ENCODE assay signal across 1 cellular context in the genomic region with DNA sequence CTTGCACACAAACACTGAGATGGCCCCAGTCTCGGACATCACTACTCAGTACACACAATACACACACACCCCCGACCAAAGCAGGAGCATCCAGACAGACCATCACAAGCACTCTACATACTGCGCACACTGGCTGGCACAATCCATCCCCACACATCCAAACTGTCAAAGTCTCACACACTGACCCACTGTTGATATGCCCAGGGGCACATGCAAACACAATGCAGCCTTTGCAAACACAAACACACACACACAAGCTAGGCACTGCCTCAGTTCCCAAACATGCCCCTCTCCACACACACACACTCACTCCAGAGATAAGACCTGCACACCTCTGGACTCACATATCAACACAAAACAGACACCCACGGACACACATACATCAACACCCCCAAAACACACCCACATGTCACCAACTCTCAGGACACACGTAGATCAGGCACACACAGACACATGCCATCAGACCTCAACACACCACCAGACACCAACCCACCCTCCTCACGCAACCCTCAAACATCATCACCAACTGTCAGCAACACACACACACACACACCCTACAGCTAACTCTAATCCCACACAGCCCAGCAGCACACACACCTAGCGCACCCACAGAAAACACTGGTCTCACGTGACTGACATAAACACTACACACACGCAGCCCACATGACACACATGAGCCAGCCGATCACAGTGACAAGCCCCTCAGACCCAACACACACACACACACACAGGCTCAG.
TF ChIP-seq lines count a peak whose summit lies in the region.

No MANE protein-coding gene starts in this region.

TF ChIP-seq in HEK293, 187 proteins besides CTCF, POLR2A, EP300 and RAD21 (continued from another document and continues in another):
- TF ChIP-seq MYNN (tag by site-specific recombination; IDR thresholded peaks at IDR 0.05; ENCODE audit: borderline replicate concordance) = no peak
- TF ChIP-seq, protein P1, sequence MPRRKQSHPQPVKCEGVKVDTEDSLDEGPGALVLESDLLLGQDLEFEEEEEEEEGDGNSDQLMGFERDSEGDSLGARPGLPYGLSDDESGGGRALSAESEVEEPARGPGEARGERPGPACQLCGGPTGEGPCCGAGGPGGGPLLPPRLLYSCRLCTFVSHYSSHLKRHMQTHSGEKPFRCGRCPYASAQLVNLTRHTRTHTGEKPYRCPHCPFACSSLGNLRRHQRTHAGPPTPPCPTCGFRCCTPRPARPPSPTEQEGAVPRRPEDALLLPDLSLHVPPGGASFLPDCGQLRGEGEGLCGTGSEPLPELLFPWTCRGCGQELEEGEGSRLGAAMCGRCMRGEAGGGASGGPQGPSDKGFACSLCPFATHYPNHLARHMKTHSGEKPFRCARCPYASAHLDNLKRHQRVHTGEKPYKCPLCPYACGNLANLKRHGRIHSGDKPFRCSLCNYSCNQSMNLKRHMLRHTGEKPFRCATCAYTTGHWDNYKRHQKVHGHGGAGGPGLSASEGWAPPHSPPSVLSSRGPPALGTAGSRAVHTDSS (tag by site-specific recombination; IDR thresholded peaks at IDR 0.05) = no peak
- TF ChIP-seq, protein P2, sequence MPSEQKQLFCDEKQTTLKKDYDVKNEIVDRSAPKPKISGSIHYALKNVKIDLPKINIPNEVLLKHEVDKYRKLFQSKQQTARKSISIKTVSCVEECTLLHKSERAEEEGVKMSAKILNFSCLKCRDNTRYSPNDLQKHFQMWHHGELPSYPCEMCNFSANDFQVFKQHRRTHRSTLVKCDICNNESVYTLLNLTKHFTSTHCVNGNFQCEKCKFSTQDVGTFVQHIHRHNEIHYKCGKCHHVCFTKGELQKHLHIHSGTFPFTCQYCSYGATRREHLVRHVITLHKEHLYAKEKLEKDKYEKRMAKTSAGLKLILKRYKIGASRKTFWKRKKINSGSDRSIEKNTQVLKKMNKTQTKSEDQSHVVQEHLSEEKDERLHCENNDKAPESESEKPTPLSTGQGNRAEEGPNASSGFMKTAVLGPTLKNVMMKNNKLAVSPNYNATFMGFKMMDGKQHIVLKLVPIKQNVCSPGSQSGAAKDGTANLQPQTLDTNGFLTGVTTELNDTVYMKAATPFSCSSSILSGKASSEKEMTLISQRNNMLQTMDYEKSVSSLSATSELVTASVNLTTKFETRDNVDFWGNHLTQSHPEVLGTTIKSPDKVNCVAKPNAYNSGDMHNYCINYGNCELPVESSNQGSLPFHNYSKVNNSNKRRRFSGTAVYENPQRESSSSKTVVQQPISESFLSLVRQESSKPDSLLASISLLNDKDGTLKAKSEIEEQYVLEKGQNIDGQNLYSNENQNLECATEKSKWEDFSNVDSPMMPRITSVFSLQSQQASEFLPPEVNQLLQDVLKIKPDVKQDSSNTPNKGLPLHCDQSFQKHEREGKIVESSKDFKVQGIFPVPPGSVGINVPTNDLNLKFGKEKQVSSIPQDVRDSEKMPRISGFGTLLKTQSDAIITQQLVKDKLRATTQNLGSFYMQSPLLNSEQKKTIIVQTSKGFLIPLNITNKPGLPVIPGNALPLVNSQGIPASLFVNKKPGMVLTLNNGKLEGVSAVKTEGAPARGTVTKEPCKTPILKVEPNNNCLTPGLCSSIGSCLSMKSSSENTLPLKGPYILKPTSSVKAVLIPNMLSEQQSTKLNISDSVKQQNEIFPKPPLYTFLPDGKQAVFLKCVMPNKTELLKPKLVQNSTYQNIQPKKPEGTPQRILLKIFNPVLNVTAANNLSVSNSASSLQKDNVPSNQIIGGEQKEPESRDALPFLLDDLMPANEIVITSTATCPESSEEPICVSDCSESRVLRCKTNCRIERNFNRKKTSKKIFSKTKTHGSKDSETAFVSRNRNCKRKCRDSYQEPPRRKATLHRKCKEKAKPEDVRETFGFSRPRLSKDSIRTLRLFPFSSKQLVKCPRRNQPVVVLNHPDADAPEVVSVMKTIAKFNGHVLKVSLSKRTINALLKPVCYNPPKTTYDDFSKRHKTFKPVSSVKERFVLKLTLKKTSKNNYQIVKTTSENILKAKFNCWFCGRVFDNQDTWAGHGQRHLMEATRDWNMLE (tag by site-specific recombination; conservative IDR thresholded peaks at IDR 0.05; ENCODE audit: low read depth) = no peak
- TF ChIP-seq ZXDB (tag by site-specific recombination; IDR thresholded peaks at IDR 0.05) = peak; percentile 41
- no peak for TF ChIP-seq PRDM1 (tag by site-specific recombination; IDR thresholded peaks at IDR 0.05)
- TF ChIP-seq KLF16 (tag by site-specific recombination; IDR thresholded peaks at IDR 0.05) = peak; percentile 47; the same call in 1 of the 2 replicates
- TF ChIP-seq ZNF202 (tag by site-specific recombination; IDR thresholded peaks at IDR 0.05; ENCODE audit: borderline replicate concordance) = no peak
- peak; percentile 12; the same call in 1 of the 2 replicates for TF ChIP-seq KLF7 (tag by site-specific recombination; IDR thresholded peaks at IDR 0.05; ENCODE audit: borderline replicate concordance)
- no peak for TF ChIP-seq ZNF707 (tag by site-specific recombination; IDR thresholded peaks at IDR 0.05)
- TF ChIP-seq, protein P3, sequence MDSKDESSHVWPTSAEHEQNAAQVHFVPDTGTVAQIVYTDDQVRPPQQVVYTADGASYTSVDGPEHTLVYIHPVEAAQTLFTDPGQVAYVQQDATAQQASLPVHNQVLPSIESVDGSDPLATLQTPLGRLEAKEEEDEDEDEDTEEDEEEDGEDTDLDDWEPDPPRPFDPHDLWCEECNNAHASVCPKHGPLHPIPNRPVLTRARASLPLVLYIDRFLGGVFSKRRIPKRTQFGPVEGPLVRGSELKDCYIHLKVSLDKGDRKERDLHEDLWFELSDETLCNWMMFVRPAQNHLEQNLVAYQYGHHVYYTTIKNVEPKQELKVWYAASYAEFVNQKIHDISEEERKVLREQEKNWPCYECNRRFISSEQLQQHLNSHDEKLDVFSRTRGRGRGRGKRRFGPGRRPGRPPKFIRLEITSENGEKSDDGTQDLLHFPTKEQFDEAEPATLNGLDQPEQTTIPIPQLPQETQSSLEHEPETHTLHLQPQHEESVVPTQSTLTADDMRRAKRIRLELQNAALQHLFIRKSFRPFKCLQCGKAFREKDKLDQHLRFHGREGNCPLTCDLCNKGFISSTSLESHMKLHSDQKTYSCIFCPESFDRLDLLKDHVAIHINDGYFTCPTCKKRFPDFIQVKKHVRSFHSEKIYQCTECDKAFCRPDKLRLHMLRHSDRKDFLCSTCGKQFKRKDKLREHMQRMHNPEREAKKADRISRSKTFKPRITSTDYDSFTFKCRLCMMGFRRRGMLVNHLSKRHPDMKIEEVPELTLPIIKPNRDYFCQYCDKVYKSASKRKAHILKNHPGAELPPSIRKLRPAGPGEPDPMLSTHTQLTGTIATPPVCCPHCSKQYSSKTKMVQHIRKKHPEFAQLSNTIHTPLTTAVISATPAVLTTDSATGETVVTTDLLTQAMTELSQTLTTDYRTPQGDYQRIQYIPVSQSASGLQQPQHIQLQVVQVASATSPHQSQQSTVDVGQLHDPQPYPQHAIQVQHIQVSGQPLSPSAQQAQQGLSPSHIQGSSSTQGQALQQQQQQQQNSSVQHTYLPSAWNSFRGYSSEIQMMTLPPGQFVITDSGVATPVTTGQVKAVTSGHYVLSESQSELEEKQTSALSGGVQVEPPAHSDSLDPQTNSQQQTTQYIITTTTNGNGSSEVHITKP (tag by site-specific recombination; IDR thresholded peaks at IDR 0.05) = peak; percentile 77
- TF ChIP-seq ZNF184 (tag by site-specific recombination; IDR thresholded peaks at IDR 0.05) = no peak
- TF ChIP-seq ZSCAN23 (tag by site-specific recombination; IDR thresholded peaks at IDR 0.05) = peak; percentile 65; the same call in 1 of the 2 replicates
- TF ChIP-seq, protein P4, sequence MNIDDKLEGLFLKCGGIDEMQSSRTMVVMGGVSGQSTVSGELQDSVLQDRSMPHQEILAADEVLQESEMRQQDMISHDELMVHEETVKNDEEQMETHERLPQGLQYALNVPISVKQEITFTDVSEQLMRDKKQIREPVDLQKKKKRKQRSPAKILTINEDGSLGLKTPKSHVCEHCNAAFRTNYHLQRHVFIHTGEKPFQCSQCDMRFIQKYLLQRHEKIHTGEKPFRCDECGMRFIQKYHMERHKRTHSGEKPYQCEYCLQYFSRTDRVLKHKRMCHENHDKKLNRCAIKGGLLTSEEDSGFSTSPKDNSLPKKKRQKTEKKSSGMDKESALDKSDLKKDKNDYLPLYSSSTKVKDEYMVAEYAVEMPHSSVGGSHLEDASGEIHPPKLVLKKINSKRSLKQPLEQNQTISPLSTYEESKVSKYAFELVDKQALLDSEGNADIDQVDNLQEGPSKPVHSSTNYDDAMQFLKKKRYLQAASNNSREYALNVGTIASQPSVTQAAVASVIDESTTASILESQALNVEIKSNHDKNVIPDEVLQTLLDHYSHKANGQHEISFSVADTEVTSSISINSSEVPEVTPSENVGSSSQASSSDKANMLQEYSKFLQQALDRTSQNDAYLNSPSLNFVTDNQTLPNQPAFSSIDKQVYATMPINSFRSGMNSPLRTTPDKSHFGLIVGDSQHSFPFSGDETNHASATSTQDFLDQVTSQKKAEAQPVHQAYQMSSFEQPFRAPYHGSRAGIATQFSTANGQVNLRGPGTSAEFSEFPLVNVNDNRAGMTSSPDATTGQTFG (tag by site-specific recombination; IDR thresholded peaks at IDR 0.05; ENCODE audit: borderline replicate concordance) = 0 out of 2 replicates have a peak, but pooled peaks have one; percentile 22
- no peak for TF ChIP-seq ZNF664 (tag by site-specific recombination; IDR thresholded peaks at IDR 0.05)
- TF ChIP-seq ZBTB7A (tag by site-specific recombination; IDR thresholded peaks at IDR 0.05; ENCODE audit: low read depth) = peak; percentile 55; the same call in 1 of the 2 replicates
- TF ChIP-seq ZNF549 (tag by site-specific recombination; IDR thresholded peaks at IDR 0.05) = no peak
- TF ChIP-seq SALL2 (tag by site-specific recombination; IDR thresholded peaks at IDR 0.05; ENCODE audit: borderline replicate concordance) = peak; percentile 71; the same call in 1 of the 2 replicates
- no peak for TF ChIP-seq ZNF223 (tag by site-specific recombination; IDR thresholded peaks at IDR 0.05)
- TF ChIP-seq ZNF837 (tag by site-specific recombination; IDR thresholded peaks at IDR 0.05) = no peak
- TF ChIP-seq, protein P5, sequence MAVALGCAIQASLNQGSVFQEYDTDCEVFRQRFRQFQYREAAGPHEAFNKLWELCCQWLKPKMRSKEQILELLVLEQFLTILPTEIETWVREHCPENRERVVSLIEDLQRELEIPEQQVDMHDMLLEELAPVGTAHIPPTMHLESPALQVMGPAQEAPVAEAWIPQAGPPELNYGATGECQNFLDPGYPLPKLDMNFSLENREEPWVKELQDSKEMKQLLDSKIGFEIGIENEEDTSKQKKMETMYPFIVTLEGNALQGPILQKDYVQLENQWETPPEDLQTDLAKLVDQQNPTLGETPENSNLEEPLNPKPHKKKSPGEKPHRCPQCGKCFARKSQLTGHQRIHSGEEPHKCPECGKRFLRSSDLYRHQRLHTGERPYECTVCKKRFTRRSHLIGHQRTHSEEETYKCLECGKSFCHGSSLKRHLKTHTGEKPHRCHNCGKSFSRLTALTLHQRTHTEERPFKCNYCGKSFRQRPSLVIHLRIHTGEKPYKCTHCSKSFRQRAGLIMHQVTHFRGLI (tag by site-specific recombination; IDR thresholded peaks at IDR 0.05) = no peak
- TF ChIP-seq TCF7L2 (IDR thresholded peaks at IDR 0.05; ENCODE audit: borderline replicate concordance, low read depth, low read length) = no peak
- peak; percentile 39; the same call in 1 of the 2 replicates for TF ChIP-seq ZNF776 (tag by site-specific recombination; IDR thresholded peaks at IDR 0.05; ENCODE audit: borderline replicate concordance)
- no peak for TF ChIP-seq MEIS1 (CRISPR knock-in tag; IDR thresholded peaks at IDR 0.05; ENCODE audit: borderline replicate concordance)
- TF ChIP-seq, protein P6, sequence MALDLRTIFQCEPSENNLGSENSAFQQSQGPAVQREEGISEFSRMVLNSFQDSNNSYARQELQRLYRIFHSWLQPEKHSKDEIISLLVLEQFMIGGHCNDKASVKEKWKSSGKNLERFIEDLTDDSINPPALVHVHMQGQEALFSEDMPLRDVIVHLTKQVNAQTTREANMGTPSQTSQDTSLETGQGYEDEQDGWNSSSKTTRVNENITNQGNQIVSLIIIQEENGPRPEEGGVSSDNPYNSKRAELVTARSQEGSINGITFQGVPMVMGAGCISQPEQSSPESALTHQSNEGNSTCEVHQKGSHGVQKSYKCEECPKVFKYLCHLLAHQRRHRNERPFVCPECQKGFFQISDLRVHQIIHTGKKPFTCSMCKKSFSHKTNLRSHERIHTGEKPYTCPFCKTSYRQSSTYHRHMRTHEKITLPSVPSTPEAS (tag by site-specific recombination; IDR thresholded peaks at IDR 0.05) = peak; percentile 94
- TF ChIP-seq ZNF510 (tag by site-specific recombination; IDR thresholded peaks at IDR 0.05; ENCODE audit: insufficient replicate concordance) = no peak
- no peak; the same call in 1 of the 2 replicates for TF ChIP-seq ZNF544 (tag by site-specific recombination; IDR thresholded peaks at IDR 0.05)
- peak; percentile 85 for TF ChIP-seq ZNF248 (tag by site-specific recombination; IDR thresholded peaks at IDR 0.05)
- TF ChIP-seq ZNF404 (tag by site-specific recombination; IDR thresholded peaks at IDR 0.05) = no peak
- TF ChIP-seq ZNF530 (tag by site-specific recombination; IDR thresholded peaks at IDR 0.05; ENCODE audit: low read depth) = 0 out of 2 replicates have a peak, but pooled peaks have one; percentile 33
- TF ChIP-seq ZBTB48 (tag by site-specific recombination; IDR thresholded peaks at IDR 0.05) = peak; percentile 75
- TF ChIP-seq, protein P7, sequence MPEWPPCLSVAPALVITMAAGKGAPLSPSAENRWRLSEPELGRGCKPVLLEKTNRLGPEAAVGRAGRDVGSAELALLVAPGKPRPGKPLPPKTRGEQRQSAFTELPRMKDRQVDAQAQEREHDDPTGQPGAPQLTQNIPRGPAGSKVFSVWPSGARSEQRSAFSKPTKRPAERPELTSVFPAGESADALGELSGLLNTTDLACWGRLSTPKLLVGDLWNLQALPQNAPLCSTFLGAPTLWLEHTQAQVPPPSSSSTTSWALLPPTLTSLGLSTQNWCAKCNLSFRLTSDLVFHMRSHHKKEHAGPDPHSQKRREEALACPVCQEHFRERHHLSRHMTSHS (tag by site-specific recombination; IDR thresholded peaks at IDR 0.05) = 0 out of 2 replicates have a peak, but pooled peaks have one; percentile 24
- peak; percentile 75; the same call in 1 of the 2 replicates for TF ChIP-seq BCL11A (tag by site-specific recombination; IDR thresholded peaks at IDR 0.05; ENCODE audit: low read depth)
- TF ChIP-seq ZBTB1 (tag by site-specific recombination; IDR thresholded peaks at IDR 0.05) = no peak
- TF ChIP-seq ZNF610 (tag by site-specific recombination; IDR thresholded peaks at IDR 0.05; ENCODE audit: borderline replicate concordance) = no peak
- TF ChIP-seq ZNF747 (tag by site-specific recombination; IDR thresholded peaks at IDR 0.05) = no peak; the same call in 1 of the 2 replicates
- TF ChIP-seq ZFHX2 (tag by site-specific recombination; conservative IDR thresholded peaks at IDR 0.05) = peak; percentile 100
- TF ChIP-seq ZFP69B (tag by site-specific recombination; IDR thresholded peaks at IDR 0.05) = no peak; the same call in 1 of the 2 replicates
- TF ChIP-seq HOXC10 (CRISPR knock-in tag; IDR thresholded peaks at IDR 0.05) = no peak
- no peak for TF ChIP-seq ZNF529 (tag by site-specific recombination; IDR thresholded peaks at IDR 0.05; ENCODE audit: insufficient replicate concordance)
